20 cellular contexts compared by ENCODE assay signal in the genomic region with DNA sequence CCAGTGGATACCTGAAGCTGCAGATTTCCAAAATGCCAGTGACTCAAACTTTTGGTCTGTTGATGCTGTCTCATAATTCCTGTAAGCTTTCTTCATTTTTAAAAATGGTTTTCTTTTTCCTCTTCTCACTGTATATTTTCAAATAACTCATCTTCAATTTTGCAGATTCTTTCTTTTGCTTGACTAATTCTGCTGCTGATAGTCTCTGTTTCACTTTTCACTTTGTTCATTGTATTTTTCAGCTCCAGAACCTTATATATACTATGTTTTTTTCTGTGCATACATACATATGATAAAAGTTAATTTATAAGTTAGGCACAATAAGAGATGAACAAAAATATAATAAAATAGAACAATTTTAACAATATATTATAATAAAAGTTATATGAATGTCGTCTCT.
A peak's percentile ranks its signal among the peaks of the same experiment; 100 is the strongest.
DNase-seq lines count a peak whose midpoint lies in the region; ATAC-seq, FAIRE-seq and TF ChIP-seq lines count a peak whose summit lies in the region.
"Had no signal": no experiment of that assay in that cellular context is flagged by ENCODE, and none has a peak within 500 bp of the region (broad histone marks: within the 10 kb centered on the region; RNA-seq: fewer than 3 reads in every experiment).

No MANE protein-coding gene starts in this region.

- H3K4me1 ChIP-seq in HepG2 (ENCODE audit: insufficient read depth, low read length), result no peaks in the 10 kb centered on the region
- H3K4me1 ChIP-seq in right lobe of liver, result no peaks in the 10 kb centered on the region
- no peaks in the 10 kb centered on the region for H3K4me1 ChIP-seq in HEK293 (ENCODE audit: control insufficient read depth, insufficient read depth, low read length)
- H3K4me1 ChIP-seq in effector memory CD4-positive, alpha-beta T cell (ENCODE audit: control insufficient read depth, insufficient read depth, low read length, poor library complexity, severe bottlenecking), result no peaks in the 10 kb centered on the region
- H3K4me1 ChIP-seq: Caco-2 had no signal

- 5% methylated on average over 1 of the region's 1 CpG for WGBS in HepG2 (ENCODE audit: low lambda C conversion rate)
- WGBS in right lobe of liver (ENCODE audit: insufficient coverage, low coverage, low lambda C conversion rate, missing lambda C conversion rate), result 56% methylated on average over 1 of the region's 1 CpG

- TF ChIP-seq CTCF in HepG2 (CRISPR knock-in tag; IDR thresholded peaks at IDR 0.05) (no peak), right lobe of liver (IDR thresholded peaks at IDR 0.05) (no peak), HEK293 (tag by site-specific recombination; IDR thresholded peaks at IDR 0.05) (no peak)

- TF ChIP-seq EP300 in HepG2 (IDR thresholded peaks at IDR 0.05; ENCODE audit: low read depth in 2 of 2, low read length in 2 of 2) (no peak), HepG2 (CRISPR knock-in tag; IDR thresholded peaks at IDR 0.05; ENCODE audit: borderline replicate concordance) (no peak)

- no peak overlapping the region for H3K4me2 ChIP-seq in HepG2 (ENCODE audit: low read depth, low read length)
- H3K4me2 ChIP-seq: A549; BLaER1 treated with 17β-estradiol and CSF1 and Interleukin-3, amounts not matched to agents 10 nM and 100 nM had no signal

- H3K27ac ChIP-seq in HepG2 (ENCODE audit: extremely low read length, insufficient read depth, low read length) (no peak overlapping the region), right lobe of liver (no peak overlapping the region), HEK293 (ENCODE audit: extremely low read depth, low read depth, low read length) (no peak overlapping the region)
- no peak overlapping the region for H3K27ac ChIP-seq in effector memory CD4-positive, alpha-beta T cell (ENCODE audit: insufficient read depth, low read length, poor library complexity, severe bottlenecking)
- H3K27ac ChIP-seq: A549; BLaER1 treated with 17β-estradiol and CSF1 and Interleukin-3, amounts not matched to agents 10 nM and 100 nM; C4-2B had no signal

- no peak overlapping the region for H2AFZ ChIP-seq in HepG2 (ENCODE audit: low read length)

- H3K79me2 ChIP-seq in HepG2 (ENCODE audit: insufficient read depth, low read length), result no peaks in the 10 kb centered on the region

- TF ChIP-seq RAD21 in HepG2 (CRISPR knock-in tag; IDR thresholded peaks at IDR 0.05), result no peak

- intact Hi-C loops in HepG2 (cut with micrococcal nuclease; ENCODE audit: unreplicated experiment), result no loop called here
- intact Hi-C loops in right lobe of liver (cut with DNase I), result no loop called here

- TF ChIP-seq POLR2A in HepG2 (IDR thresholded peaks at IDR 0.05; ENCODE audit: insufficient read depth in 1 of 2, low read depth in 2 of 2, low read length in 2 of 2) (no peak), right lobe of liver (IDR thresholded peaks at IDR 0.05) (no peak)

- BruUV-seq in HepG2 (replicated peaks; lab: Mats Ljungman, UMichigan), result no TSS peak

- H3K27me3 ChIP-seq in HepG2 (ENCODE audit: control insufficient read depth in 1 of 2, insufficient read depth in 2 of 2, low read length in 2 of 2) (no peaks in the 10 kb centered on the region), right lobe of liver (no peaks in the 10 kb centered on the region)
- no peaks in the 10 kb centered on the region for H3K27me3 ChIP-seq in effector memory CD4-positive, alpha-beta T cell (replicated peaks; ENCODE audit: control insufficient read depth, insufficient read depth, low read length, poor library complexity, severe bottlenecking)
- H3K27me3 ChIP-seq: BLaER1 treated with 17β-estradiol and CSF1 and Interleukin-3, amounts not matched to agents 10 nM and 100 nM had no signal

- H3K36me3 ChIP-seq in HepG2 (replicated peaks in 1 of 2; ENCODE audit: control insufficient read depth in 1 of 2, insufficient read depth in 2 of 2, low read length in 2 of 2), result no peaks in the 10 kb centered on the region
- H3K36me3 ChIP-seq in right lobe of liver, result no peaks in the 10 kb centered on the region
- no peaks in the 10 kb centered on the region for H3K36me3 ChIP-seq in HEK293 (ENCODE audit: control insufficient read depth in 2 of 2, insufficient read depth in 1 of 2, low read length in 2 of 2)
- H3K36me3 ChIP-seq in effector memory CD4-positive, alpha-beta T cell (ENCODE audit: control insufficient read depth, insufficient read depth, low read length), result no peaks in the 10 kb centered on the region
- H3K36me3 ChIP-seq: BLaER1 treated with 17β-estradiol and CSF1 and Interleukin-3, amounts not matched to agents 10 nM and 100 nM had no signal

- H3K4me3 ChIP-seq in HepG2 (replicated peaks in 1 of 3; ENCODE audit: insufficient read depth in 1 of 3, low read depth in 2 of 3, low read length in 3 of 3) (no peak overlapping the region), right lobe of liver (no peak overlapping the region), HEK293 (ENCODE audit: low read depth, low read length) (no peak overlapping the region)
- no peak overlapping the region for H3K4me3 ChIP-seq in effector memory CD4-positive, alpha-beta T cell (ENCODE audit: insufficient read depth, low read depth, low read length, poor library complexity, severe bottlenecking)
- H3K4me3 ChIP-seq: A549; BLaER1 treated with 17β-estradiol and CSF1 and Interleukin-3, amounts not matched to agents 10 nM and 100 nM had no signal

- H3K9ac ChIP-seq in HepG2 (ENCODE audit: insufficient read depth, low read depth, low read length), result no peak overlapping the region
- H3K9ac ChIP-seq: BLaER1 treated with 17β-estradiol and CSF1 and Interleukin-3, amounts not matched to agents 10 nM and 100 nM had no signal

- in situ Hi-C loops in HepG2 (cut with HindIII; ENCODE audit: extremely low pct_ligation_motif_present, low pct_unique_long_range_greater_than_20kb), result no loop called here

- CTCF ChIA-PET in HepG2 (lab: Yijun Ruan, JAX; ENCODE audit: low intra/inter-chr PET ratio, low total read pairs) (no interaction called here), HEK293 (lab: Yijun Ruan, JAX) (no interaction called here)

- POLR2A ChIA-PET in HepG2 (lab: Yijun Ruan, JAX) (no interaction called here), HEK293 (lab: Yijun Ruan, JAX) (no interaction called here)

- FAIRE-seq in HepG2 (lab: Jason Lieb, UNC) (no peak), frontal cortex (lab: Jason Lieb, UNC) (peak; percentile 36)
- FAIRE-seq: A549, GM12891, GM19239 had no signal

- H4K20me1 ChIP-seq in HepG2 (ENCODE audit: insufficient read depth, low read length), result no peaks in the 10 kb centered on the region
- H4K20me1 ChIP-seq: BLaER1 treated with 17β-estradiol and CSF1 and Interleukin-3, amounts not matched to agents 10 nM and 100 nM had no signal

- no peak for ATAC-seq in HepG2
- no peak for ATAC-seq in right lobe of liver
- no peak for ATAC-seq in GM21528 (IDR thresholded peaks at IDR 0.05; ENCODE audit: low FRiP score, unreplicated experiment)
- ATAC-seq: A549; CD8-positive, alpha-beta T cell had no signal

- H3K9me3 ChIP-seq in HepG2 (ENCODE audit: low read length) (no peaks in the 10 kb centered on the region; the same call in 1 of the 2 replicates), right lobe of liver (no peaks in the 10 kb centered on the region), HEK293 (ENCODE audit: control insufficient read depth, insufficient read depth, low read depth, low read length) (no peaks in the 10 kb centered on the region)
- no peaks in the 10 kb centered on the region for H3K9me3 ChIP-seq in effector memory CD4-positive, alpha-beta T cell (ENCODE audit: control insufficient read depth, low read length)

- DNase-seq in HepG2 (ENCODE audit: low spot score) (no peak), right lobe of liver (no peak), frontal cortex (ENCODE audit: low spot score in 2 of 2) (no peak), NCI-H748 treated with DMSO at 0.1 percent for 48 hours (lab: John Stamatoyannopoulos, UW) (no peak)
- DNase-seq in effector memory CD4-positive, alpha-beta T cell, result no peak
- DNase-seq: 8988T; AML-193; Caco-2; Calu3; CD4-positive, alpha-beta T cell; CD8-positive, alpha-beta T cell; DMS79 treated with DMSO at 0.1 percent for 48 hours; GF-D8 had no signal

TF ChIP-seq in HepG2, 621 proteins besides CTCF, POLR2A, EP300 and RAD21:
- TF ChIP-seq NR2F6 (IDR thresholded peaks at IDR 0.05), result no peak
- TF ChIP-seq NR2F6 (CRISPR knock-in tag; IDR thresholded peaks at IDR 0.05), result no peak
- peak; percentile 64; the same call in 1 of the 2 replicates for TF ChIP-seq ZNF160 (CRISPR knock-in tag; IDR thresholded peaks at IDR 0.05)

TF ChIP-seq in HEK293, 187 proteins besides CTCF, POLR2A, EP300 and RAD21:
- TF ChIP-seq WT1 (tag by site-specific recombination; IDR thresholded peaks at IDR 0.05) (no peak), ZNF211 (tag by site-specific recombination; IDR thresholded peaks at IDR 0.05; ENCODE audit: low read depth) (no peak), ZNF311 (tag by site-specific recombination; IDR thresholded peaks at IDR 0.05; ENCODE audit: borderline replicate concordance) (no peak), ZBTB21 (tag by site-specific recombination; IDR thresholded peaks at IDR 0.05) (no peak), SETDB1 (IDR thresholded peaks at IDR 0.05; ENCODE audit: insufficient read length, low read length) (peak; percentile 78)
TF ChIP-seq in HEK293: peak in this region for 1.

Comparison
In these comparisons a context has a peak if more than half of its experiments do, and no peak if none do; other contexts are left out.
1. Of the 63 proteins assayed by ChIP-seq in both HepG2 and HEK293: peak only in HepG2: none; only in HEK293: SETDB1; in both: none; in neither: 62.